1 cellular context compared by ENCODE assay signal in the genomic region with DNA sequence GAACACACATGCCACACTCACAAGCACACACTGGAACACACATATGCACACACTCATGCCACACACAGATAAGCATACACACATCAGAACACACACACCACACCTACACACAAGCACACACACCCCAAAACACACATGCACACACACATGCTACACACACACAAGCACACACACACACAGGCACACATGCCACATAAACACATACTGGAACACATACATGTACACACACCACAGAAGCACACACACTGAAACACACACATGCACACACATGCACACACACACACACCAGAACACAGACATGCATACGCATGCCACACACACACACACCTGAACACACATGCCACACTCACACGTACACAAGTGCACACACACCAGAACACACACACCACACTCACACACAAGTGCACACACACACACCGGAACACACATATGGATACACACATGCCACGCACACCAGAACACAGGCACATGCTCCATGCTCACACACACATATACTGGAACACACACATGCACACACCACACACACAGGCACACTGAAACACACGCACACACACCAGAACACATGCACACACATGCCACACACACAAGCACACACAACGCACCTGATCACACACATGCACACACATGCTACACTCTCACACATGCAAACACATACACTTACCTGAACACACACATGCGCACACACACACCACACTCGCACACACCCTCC.
TF ChIP-seq lines count a peak whose summit lies in the region.

No MANE protein-coding gene starts in this region.

TF ChIP-seq in WTC11, 78 proteins besides CTCF, POLR2A, EP300 and RAD21 (continued from another document):
- TF ChIP-seq, protein P1, sequence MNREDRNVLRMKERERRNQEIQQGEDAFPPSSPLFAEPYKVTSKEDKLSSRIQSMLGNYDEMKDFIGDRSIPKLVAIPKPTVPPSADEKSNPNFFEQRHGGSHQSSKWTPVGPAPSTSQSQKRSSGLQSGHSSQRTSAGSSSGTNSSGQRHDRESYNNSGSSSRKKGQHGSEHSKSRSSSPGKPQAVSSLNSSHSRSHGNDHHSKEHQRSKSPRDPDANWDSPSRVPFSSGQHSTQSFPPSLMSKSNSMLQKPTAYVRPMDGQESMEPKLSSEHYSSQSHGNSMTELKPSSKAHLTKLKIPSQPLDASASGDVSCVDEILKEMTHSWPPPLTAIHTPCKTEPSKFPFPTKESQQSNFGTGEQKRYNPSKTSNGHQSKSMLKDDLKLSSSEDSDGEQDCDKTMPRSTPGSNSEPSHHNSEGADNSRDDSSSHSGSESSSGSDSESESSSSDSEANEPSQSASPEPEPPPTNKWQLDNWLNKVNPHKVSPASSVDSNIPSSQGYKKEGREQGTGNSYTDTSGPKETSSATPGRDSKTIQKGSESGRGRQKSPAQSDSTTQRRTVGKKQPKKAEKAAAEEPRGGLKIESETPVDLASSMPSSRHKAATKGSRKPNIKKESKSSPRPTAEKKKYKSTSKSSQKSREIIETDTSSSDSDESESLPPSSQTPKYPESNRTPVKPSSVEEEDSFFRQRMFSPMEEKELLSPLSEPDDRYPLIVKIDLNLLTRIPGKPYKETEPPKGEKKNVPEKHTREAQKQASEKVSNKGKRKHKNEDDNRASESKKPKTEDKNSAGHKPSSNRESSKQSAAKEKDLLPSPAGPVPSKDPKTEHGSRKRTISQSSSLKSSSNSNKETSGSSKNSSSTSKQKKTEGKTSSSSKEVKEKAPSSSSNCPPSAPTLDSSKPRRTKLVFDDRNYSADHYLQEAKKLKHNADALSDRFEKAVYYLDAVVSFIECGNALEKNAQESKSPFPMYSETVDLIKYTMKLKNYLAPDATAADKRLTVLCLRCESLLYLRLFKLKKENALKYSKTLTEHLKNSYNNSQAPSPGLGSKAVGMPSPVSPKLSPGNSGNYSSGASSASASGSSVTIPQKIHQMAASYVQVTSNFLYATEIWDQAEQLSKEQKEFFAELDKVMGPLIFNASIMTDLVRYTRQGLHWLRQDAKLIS (CRISPR knock-in tag; IDR thresholded peaks at IDR 0.05; ENCODE audit: borderline replicate concordance) = no peak
- TF ChIP-seq, protein P2, sequence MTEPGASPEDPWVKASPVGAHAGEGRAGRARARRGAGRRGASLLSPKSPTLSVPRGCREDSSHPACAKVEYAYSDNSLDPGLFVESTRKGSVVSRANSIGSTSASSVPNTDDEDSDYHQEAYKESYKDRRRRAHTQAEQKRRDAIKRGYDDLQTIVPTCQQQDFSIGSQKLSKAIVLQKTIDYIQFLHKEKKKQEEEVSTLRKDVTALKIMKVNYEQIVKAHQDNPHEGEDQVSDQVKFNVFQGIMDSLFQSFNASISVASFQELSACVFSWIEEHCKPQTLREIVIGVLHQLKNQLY (CRISPR knock-in tag; IDR thresholded peaks at IDR 0.05) = no peak
- TF ChIP-seq NR2C2 (CRISPR knock-in tag; IDR thresholded peaks at IDR 0.05) (no peak), NFE2L1 (CRISPR knock-in tag; IDR thresholded peaks at IDR 0.05) (no peak), ZNF263 (CRISPR knock-in tag; IDR thresholded peaks at IDR 0.05; ENCODE audit: low read depth) (no peak), ZNF317 (CRISPR knock-in tag; IDR thresholded peaks at IDR 0.05; ENCODE audit: borderline replicate concordance, low read depth) (no peak), ELF4 (CRISPR knock-in tag; IDR thresholded peaks at IDR 0.05; ENCODE audit: low read depth) (no peak), MYBL2 (CRISPR knock-in tag; IDR thresholded peaks at IDR 0.05) (no peak), ZNF121 (CRISPR knock-in tag; IDR thresholded peaks at IDR 0.05) (no peak), NFYB (CRISPR knock-in tag; conservative IDR thresholded peaks at IDR 0.05; ENCODE audit: low read depth) (no peak)
- TF ChIP-seq, protein P3, sequence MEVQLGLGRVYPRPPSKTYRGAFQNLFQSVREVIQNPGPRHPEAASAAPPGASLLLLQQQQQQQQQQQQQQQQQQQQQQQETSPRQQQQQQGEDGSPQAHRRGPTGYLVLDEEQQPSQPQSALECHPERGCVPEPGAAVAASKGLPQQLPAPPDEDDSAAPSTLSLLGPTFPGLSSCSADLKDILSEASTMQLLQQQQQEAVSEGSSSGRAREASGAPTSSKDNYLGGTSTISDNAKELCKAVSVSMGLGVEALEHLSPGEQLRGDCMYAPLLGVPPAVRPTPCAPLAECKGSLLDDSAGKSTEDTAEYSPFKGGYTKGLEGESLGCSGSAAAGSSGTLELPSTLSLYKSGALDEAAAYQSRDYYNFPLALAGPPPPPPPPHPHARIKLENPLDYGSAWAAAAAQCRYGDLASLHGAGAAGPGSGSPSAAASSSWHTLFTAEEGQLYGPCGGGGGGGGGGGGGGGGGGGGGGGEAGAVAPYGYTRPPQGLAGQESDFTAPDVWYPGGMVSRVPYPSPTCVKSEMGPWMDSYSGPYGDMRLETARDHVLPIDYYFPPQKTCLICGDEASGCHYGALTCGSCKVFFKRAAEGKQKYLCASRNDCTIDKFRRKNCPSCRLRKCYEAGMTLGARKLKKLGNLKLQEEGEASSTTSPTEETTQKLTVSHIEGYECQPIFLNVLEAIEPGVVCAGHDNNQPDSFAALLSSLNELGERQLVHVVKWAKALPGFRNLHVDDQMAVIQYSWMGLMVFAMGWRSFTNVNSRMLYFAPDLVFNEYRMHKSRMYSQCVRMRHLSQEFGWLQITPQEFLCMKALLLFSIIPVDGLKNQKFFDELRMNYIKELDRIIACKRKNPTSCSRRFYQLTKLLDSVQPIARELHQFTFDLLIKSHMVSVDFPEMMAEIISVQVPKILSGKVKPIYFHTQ (CRISPR knock-in tag; IDR thresholded peaks at IDR 0.05) = no peak
- TF ChIP-seq, protein P4, sequence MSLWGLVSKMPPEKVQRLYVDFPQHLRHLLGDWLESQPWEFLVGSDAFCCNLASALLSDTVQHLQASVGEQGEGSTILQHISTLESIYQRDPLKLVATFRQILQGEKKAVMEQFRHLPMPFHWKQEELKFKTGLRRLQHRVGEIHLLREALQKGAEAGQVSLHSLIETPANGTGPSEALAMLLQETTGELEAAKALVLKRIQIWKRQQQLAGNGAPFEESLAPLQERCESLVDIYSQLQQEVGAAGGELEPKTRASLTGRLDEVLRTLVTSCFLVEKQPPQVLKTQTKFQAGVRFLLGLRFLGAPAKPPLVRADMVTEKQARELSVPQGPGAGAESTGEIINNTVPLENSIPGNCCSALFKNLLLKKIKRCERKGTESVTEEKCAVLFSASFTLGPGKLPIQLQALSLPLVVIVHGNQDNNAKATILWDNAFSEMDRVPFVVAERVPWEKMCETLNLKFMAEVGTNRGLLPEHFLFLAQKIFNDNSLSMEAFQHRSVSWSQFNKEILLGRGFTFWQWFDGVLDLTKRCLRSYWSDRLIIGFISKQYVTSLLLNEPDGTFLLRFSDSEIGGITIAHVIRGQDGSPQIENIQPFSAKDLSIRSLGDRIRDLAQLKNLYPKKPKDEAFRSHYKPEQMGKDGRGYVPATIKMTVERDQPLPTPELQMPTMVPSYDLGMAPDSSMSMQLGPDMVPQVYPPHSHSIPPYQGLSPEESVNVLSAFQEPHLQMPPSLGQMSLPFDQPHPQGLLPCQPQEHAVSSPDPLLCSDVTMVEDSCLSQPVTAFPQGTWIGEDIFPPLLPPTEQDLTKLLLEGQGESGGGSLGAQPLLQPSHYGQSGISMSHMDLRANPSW (CRISPR knock-in tag; conservative IDR thresholded peaks at IDR 0.05; ENCODE audit: low read depth) = no peak
- TF ChIP-seq, protein P5, sequence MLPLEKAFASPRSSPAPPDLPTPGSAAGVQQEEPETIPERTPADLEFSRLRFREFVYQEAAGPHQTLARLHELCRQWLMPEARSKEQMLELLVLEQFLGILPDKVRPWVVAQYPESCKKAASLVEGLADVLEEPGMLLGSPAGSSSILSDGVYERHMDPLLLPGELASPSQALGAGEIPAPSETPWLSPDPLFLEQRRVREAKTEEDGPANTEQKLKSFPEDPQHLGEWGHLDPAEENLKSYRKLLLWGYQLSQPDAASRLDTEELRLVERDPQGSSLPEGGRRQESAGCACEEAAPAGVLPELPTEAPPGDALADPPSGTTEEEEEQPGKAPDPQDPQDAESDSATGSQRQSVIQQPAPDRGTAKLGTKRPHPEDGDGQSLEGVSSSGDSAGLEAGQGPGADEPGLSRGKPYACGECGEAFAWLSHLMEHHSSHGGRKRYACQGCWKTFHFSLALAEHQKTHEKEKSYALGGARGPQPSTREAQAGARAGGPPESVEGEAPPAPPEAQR (CRISPR knock-in tag; IDR thresholded peaks at IDR 0.05) = no peak
- TF ChIP-seq, protein P6, sequence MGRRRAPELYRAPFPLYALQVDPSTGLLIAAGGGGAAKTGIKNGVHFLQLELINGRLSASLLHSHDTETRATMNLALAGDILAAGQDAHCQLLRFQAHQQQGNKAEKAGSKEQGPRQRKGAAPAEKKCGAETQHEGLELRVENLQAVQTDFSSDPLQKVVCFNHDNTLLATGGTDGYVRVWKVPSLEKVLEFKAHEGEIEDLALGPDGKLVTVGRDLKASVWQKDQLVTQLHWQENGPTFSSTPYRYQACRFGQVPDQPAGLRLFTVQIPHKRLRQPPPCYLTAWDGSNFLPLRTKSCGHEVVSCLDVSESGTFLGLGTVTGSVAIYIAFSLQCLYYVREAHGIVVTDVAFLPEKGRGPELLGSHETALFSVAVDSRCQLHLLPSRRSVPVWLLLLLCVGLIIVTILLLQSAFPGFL (CRISPR knock-in tag; IDR thresholded peaks at IDR 0.05; ENCODE audit: borderline replicate concordance) = no peak
TF ChIP-seq in WTC11: peak in this region for 0.
